Comparison of ENCODE assay signal across 11 cellular contexts in genomic region chr5:82387041-82387818, GRCh38.
DNase-seq lines count a peak whose midpoint lies in the region; ATAC-seq and TF ChIP-seq lines count a peak whose summit lies in the region.
"Had no signal": no experiment of that assay in that cellular context is flagged by ENCODE, and none has a peak within 500 bp of the region (broad histone marks: within the 10 kb centered on the region; RNA-seq: fewer than 3 reads in every experiment).

No MANE protein-coding gene starts in this region.

- ATAC-seq in HG03457 (IDR thresholded peaks at IDR 0.05; ENCODE audit: unreplicated experiment) (no peak), GM18873 (IDR thresholded peaks at IDR 0.05; ENCODE audit: low FRiP score, unreplicated experiment) (no peak)

- DNase-seq in H4 (ENCODE audit: low spot score): peak; percentile 88
- peak; percentile 66 for DNase-seq in NCI-H345 (lab: John Stamatoyannopoulos, UW)
- DNase-seq in coronary artery (ENCODE audit: low spot score): no peak
- DNase-seq in non-pigmented ciliary epithelial cell (ENCODE audit: low read depth): peak; percentile 94
- no peak for DNase-seq in activated effector memory CD4-positive, alpha-beta T cell treated with anti-CD3 and anti-CD28 coated beads, Interleukin-2, amount 50 U/mL, for 16 hours
- DNase-seq in GM19240 (ENCODE audit: insufficient read length, low spot score): no peak
- DNase-seq: activated CD4-positive, alpha-beta T cell treated with anti-CD3 and anti-CD28 coated beads, Interleukin-2, amount 50 U/mL, for 1 hour; naive B cell had no signal

- no peak for TF ChIP-seq CTCF in coronary artery (IDR thresholded peaks at IDR 0.05)

- peak overlapping the region; percentile 35 to 80 for H3K27ac ChIP-seq in coronary artery
- H3K27ac ChIP-seq: KMS-11 had no signal

- H3K4me3 ChIP-seq in coronary artery: no peak overlapping the region

Comparison
In these comparisons a context has a peak if more than half of its experiments do, and no peak if none do; other contexts are left out.
1. DNase-seq: peak in H4 (single experiment), NCI-H345 (single experiment) and non-pigmented ciliary epithelial cell (single experiment); none in coronary artery (single experiment), activated effector memory CD4-positive, alpha-beta T cell treated with anti-CD3 and anti-CD28 coated beads, Interleukin-2, amount 50 U/mL, for 16 hours (single experiment) and GM19240 (single experiment).